Comparison of ENCODE assay signal across 5 cellular contexts in the genomic region with DNA sequence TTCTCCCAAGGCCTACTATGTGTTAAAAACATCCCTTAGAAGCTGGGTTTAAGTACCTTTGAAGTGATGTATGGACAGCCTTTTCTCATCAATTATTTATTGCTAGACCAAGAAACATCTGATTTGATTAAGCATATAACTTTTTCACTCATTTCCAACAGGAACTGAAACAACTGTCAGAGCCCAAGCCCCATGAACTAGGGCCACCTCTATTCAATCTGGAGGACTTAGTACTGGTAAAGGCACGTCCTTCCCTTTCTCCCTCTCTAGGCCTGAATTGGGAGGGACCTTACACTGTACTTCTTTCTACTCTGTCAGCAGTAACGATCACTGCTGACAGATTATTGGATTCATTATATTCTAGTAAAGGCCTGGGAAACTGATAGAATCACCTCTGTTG.
"Had no signal": no experiment of that assay in that cellular context is flagged by ENCODE, and none has a peak within 500 bp of the region (broad histone marks: within the 10 kb centered on the region; RNA-seq: fewer than 3 reads in every experiment).

No MANE protein-coding gene starts in this region.

- FAIRE-seq: G401.6, GM12892, GM18507, GM19239 had no signal

- DNase-seq: GDM1 had no signal
